Comparison of ENCODE assay signal across 26 cellular contexts in the genomic region with DNA sequence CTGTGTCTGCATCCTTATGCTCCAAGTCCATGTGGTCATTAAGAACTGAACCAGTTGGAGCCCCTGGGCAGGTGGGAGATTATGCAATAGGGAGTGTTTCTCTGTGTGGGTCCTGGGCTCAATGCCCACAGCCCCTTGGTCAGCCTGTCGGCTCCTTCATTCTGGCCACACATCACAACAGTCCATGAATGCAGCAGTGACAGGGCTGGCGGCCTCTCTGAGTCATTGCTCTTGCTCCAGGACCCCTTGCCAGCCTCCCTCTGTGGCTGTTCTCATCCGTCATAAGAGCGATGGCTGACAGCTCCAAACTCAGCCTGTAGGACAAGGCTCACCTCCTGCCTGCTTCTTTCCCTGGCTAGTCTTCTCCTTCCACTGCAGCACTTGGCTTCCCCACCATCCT.
"Had no signal": no experiment of that assay in that cellular context is flagged by ENCODE, and none has a peak within 500 bp of the region (broad histone marks: within the 10 kb centered on the region; RNA-seq: fewer than 3 reads in every experiment).

No MANE protein-coding gene starts in this region.

- H3K4me2 ChIP-seq: smooth muscle cell had no signal

- H3K9me3 ChIP-seq: lower lobe of right lung, pancreas, prostate gland, uterus had no signal

- H3K4me1 ChIP-seq: left lung, lower lobe of right lung, pancreas, prostate gland, sigmoid colon, uterus had no signal

- H3K27me3 ChIP-seq: left lung, pancreas, sigmoid colon, tibial nerve, uterus had no signal

- FAIRE-seq: islet of Langerhans, kidney, pancreas had no signal

- H3K36me3 ChIP-seq: left lung, lower lobe of right lung, pancreas, prostate gland, sigmoid colon, tibial nerve, uterus had no signal

- H3K27ac ChIP-seq: left lung, lower lobe of right lung, pancreas, prostate gland, sigmoid colon, tibial nerve, uterus had no signal

- ATAC-seq: left colon; left lung; lower lobe of right lung; naive thymus-derived CD8-positive, alpha-beta T cell; pancreas; right cardiac atrium; stimulated activated memory B cell treated with anti-CD40 and anti-IgM and Interleukin-4, amounts not matched to agents 10 μg/mL and 1 μg/mL and 100 μg/mL, for 72 hours; stimulated activated naive CD8-positive, alpha-beta T cell treated with anti-CD3 and anti-CD28 coated beads, Interleukin-15, amount 100 ng/mL, for 72 hours had no signal

- DNase-seq: hypothalamus; immature natural killer cell; kidney; left colon; left lung; lower lobe of right lung; mammary epithelial cell; mesenchymal stem cell; naive thymus-derived CD8-positive, alpha-beta T cell; pancreas; retina; right cardiac atrium; sigmoid colon; stimulated activated CD4-positive, alpha-beta T cell treated with anti-CD3 and anti-CD28 coated beads, Interleukin-1b, Interleukin-23, amount 100 ng/mL, for 48 hours; stimulated activated CD4-positive, alpha-beta T cell treated with anti-CD3 and anti-CD28 coated beads, Interleukin-2, amount 100 ng/mL, for 48 hours; stimulated activated CD4-positive, alpha-beta T cell treated with anti-CD3 and anti-CD28 coated beads, Interleukin-4, amount 100 ng/mL, for 4 hours; stimulated activated CD8-positive, alpha-beta memory T cell treated with anti-CD3 and anti-CD28 coated beads, Interleukin-4, amount 100 ng/mL, for 48 hours; stimulated activated naive CD4-positive, alpha-beta T cell treated with Interleukin-2 at 50 U/mL for 16 hours; stimulated activated naive CD8-positive, alpha-beta T cell treated with anti-CD3 and anti-CD28 coated beads, Interleukin-15, amount 100 ng/mL, for 72 hours; substantia nigra; uterus had no signal

- H3K4me3 ChIP-seq: left lung, lower lobe of right lung, pancreas, prostate gland, sigmoid colon, smooth muscle cell, tibial nerve, uterus had no signal
